13 cellular contexts compared by ENCODE assay signal in genomic region chr3:127691494-127691893, GRCh38. TPM values are rescaled to one million over a fixed set of nuclear protein-coding genes. Genes with fewer than 3 reads are reported as not detected.
DNase-seq lines count a peak whose midpoint lies in the region; ATAC-seq and TF ChIP-seq lines count a peak whose summit lies in the region.
"Had no signal": no experiment of that assay in that cellular context is flagged by ENCODE, and none has a peak within 500 bp of the region (broad histone marks: within the 10 kb centered on the region; RNA-seq: fewer than 3 reads in every experiment).

No MANE protein-coding gene starts in this region.

- WGBS in psoas muscle, 3 donors = 83 to 87% (median 87%) methylated on average over 8 of the region's 8 CpGs

- peaks cover 0 to 6% (median 0%) of the 10 kb centered on the region in 11 experiments; a peak in 1 of 22 replicates for H3K9me3 ChIP-seq in BLaER1 treated with 17β-estradiol and CSF1 and Interleukin-3, amounts not matched to agents 10 nM and 100 nM (replicated peaks in 1 of 11)
- H3K9me3 ChIP-seq in SJSA1 (replicated peaks) (no peaks in the 10 kb centered on the region; the same call in 1 of the 2 replicates), psoas muscle (no peaks in the 10 kb centered on the region)

- peaks cover 0 to 3% (median 0%) of the 10 kb centered on the region in 11 experiments; a peak in 1 of 22 replicates for H4K20me1 ChIP-seq in BLaER1 treated with 17β-estradiol and CSF1 and Interleukin-3, amounts not matched to agents 10 nM and 100 nM

- intact Hi-C loops in left ventricle myocardium superior (cut with micrococcal nuclease) = loop anchor here (10.0 kb wide), 1 partner anchor 53 kb away; no protein-coding TSS in a partner anchor
- intact Hi-C loops in psoas muscle (cut with DNase I) = loop anchor here (5.0 kb wide), 2 partner anchors 39 to 114 kb away; no protein-coding TSS in a partner anchor

- H3K9ac ChIP-seq in BLaER1 treated with 17β-estradiol and CSF1 and Interleukin-3, amounts not matched to agents 10 nM and 100 nM = peak overlapping the region in 10 of 11 experiments; percentile 27 to 68 (median 56); a peak in 17 of 22 replicates
- H3K9ac ChIP-seq: neural progenitor cell had no signal

- peaks cover 2% of the 10 kb centered on the region for H3K27me3 Mint-ChIP-seq in endothelial cell (ENCODE audit: unreplicated experiment)

- peak overlapping the region in 3 of 10 experiments; percentile 1 to 33 (median 2); a peak in 1 of 20 replicates for H3K4me3 ChIP-seq in BLaER1 treated with 17β-estradiol and CSF1 and Interleukin-3, amounts not matched to agents 10 nM and 100 nM
- no peak overlapping the region for H3K4me3 ChIP-seq in SJSA1
- no peak overlapping the region for H3K4me3 ChIP-seq in psoas muscle
- H3K4me3 ChIP-seq: cardiac muscle cell, neural progenitor cell had no signal

- no peaks in the 10 kb centered on the region for H3K4me1 Mint-ChIP-seq in endothelial cell (ENCODE audit: unreplicated experiment)
- H3K4me1 Mint-ChIP-seq: activated naive CD4-positive, alpha-beta T cell treated with anti-CD3 and anti-CD28 coated beads, Interleukin-2, amount 10 ng/mL, durations not matched to agents 7 days and 5 days had no signal

- H3K9me3 Mint-ChIP-seq in endothelial cell (ENCODE audit: unreplicated experiment) = no peaks in the 10 kb centered on the region
- H3K9me3 Mint-ChIP-seq: activated naive CD4-positive, alpha-beta T cell treated with anti-CD3 and anti-CD28 coated beads, Interleukin-2, amount 10 ng/mL, durations not matched to agents 7 days and 5 days; neural progenitor cell had no signal

- DNase-seq in SJSA1 (ENCODE audit: low read depth in 1 of 2, low spot score in 2 of 2) = no peak
- DNase-seq in left ventricle myocardium superior = peak; percentile 26
- peak; percentile 11 to 42 for DNase-seq in psoas muscle
- DNase-seq in left lobe of liver (ENCODE audit: low spot score) = no peak
- DNase-seq in endothelial cell (ENCODE audit: low spot score) = no peak
- DNase-seq: activated naive CD4-positive, alpha-beta T cell treated with anti-CD3 and anti-CD28 coated beads, Interleukin-2, amount 10 ng/mL, durations not matched to agents 7 days and 5 days; NCI-H1436 treated with DMSO at 0.1 percent for 48 hours; NCI-H345 had no signal

- H3K36me3 ChIP-seq in BLaER1 treated with 17β-estradiol and CSF1 and Interleukin-3, amounts not matched to agents 10 nM and 100 nM = no peaks in the 10 kb centered on the region
- peaks cover 47% of the 10 kb centered on the region for H3K36me3 ChIP-seq in SJSA1
- peaks cover 4 to 33% of the 10 kb centered on the region in 2 donors for H3K36me3 ChIP-seq in psoas muscle (ENCODE audit: insufficient read depth in 1 of 2, low read depth in 1 of 2)
- H3K36me3 ChIP-seq: cardiac muscle cell, neural progenitor cell had no signal

- no peaks in the 10 kb centered on the region for H3K27me3 ChIP-seq in BLaER1 treated with 17β-estradiol and CSF1 and Interleukin-3, amounts not matched to agents 10 nM and 100 nM
- H3K27me3 ChIP-seq in SJSA1 (replicated peaks) (no peaks in the 10 kb centered on the region), psoas muscle (ENCODE audit: insufficient read depth in 3 of 3, low read length in 2 of 3) (no peaks in the 10 kb centered on the region)
- H3K27me3 ChIP-seq: cardiac muscle cell, neural progenitor cell had no signal

- peak overlapping the region; percentile 14 to 76 (median 57); a peak in 20 of 22 replicates for H3K27ac ChIP-seq in BLaER1 treated with 17β-estradiol and CSF1 and Interleukin-3, amounts not matched to agents 10 nM and 100 nM
- H3K27ac ChIP-seq in SJSA1 (peak overlapping the region; percentile 86), psoas muscle (peak overlapping the region; percentile 54)
- H3K27ac ChIP-seq: cardiac muscle cell, neural progenitor cell had no signal

- H3K4me2 ChIP-seq in BLaER1 treated with 17β-estradiol and CSF1 and Interleukin-3, amounts not matched to agents 10 nM and 100 nM = peak overlapping the region; percentile 64 to 95 (median 82)
- H3K4me2 ChIP-seq: neural progenitor cell had no signal

- H3K4me3 Mint-ChIP-seq in endothelial cell (ENCODE audit: unreplicated experiment) = no peak overlapping the region
- H3K4me3 Mint-ChIP-seq: activated naive CD4-positive, alpha-beta T cell treated with anti-CD3 and anti-CD28 coated beads, Interleukin-2, amount 10 ng/mL, durations not matched to agents 7 days and 5 days; neural progenitor cell had no signal

- TF ChIP-seq CTCF in psoas muscle (IDR thresholded peaks at IDR 0.05) (no peak), endothelial cell (IDR thresholded peaks at IDR 0.05; ENCODE audit: unreplicated experiment) (no peak)

- peaks cover 36 to 68% (median 49%) of the 10 kb centered on the region in 10 experiments for H3K4me1 ChIP-seq in BLaER1 treated with 17β-estradiol and CSF1 and Interleukin-3, amounts not matched to agents 10 nM and 100 nM
- peaks cover 50% of the 10 kb centered on the region for H3K4me1 ChIP-seq in SJSA1 (replicated peaks)
- peaks cover 24% of the 10 kb centered on the region for H3K4me1 ChIP-seq in psoas muscle

- no peak overlapping the region for H3K27ac Mint-ChIP-seq in endothelial cell (ENCODE audit: unreplicated experiment)
- H3K27ac Mint-ChIP-seq: activated naive CD4-positive, alpha-beta T cell treated with anti-CD3 and anti-CD28 coated beads, Interleukin-2, amount 10 ng/mL, durations not matched to agents 7 days and 5 days; neural progenitor cell had no signal

- ATAC-seq in left ventricle myocardium superior (no peak), psoas muscle (no peak), HG03045 (IDR thresholded peaks at IDR 0.05; ENCODE audit: unreplicated experiment) (no peak), left lobe of liver (no peak), HG03457 (IDR thresholded peaks at IDR 0.05; ENCODE audit: unreplicated experiment) (no peak)

- H3K36me3 Mint-ChIP-seq in endothelial cell (ENCODE audit: low read depth, unreplicated experiment) = no peaks in the 10 kb centered on the region
- H3K36me3 Mint-ChIP-seq: activated naive CD4-positive, alpha-beta T cell treated with anti-CD3 and anti-CD28 coated beads, Interleukin-2, amount 10 ng/mL, durations not matched to agents 7 days and 5 days; neural progenitor cell had no signal

RNA-seq across cellular contexts. Expression of gene ABTB1, which starts 18.7 kb away (rescaled TPM):
- total RNA-seq in SJSA1 (2014; rRNA removed; shearing (Covaris generic)) = 1.3 and 1.4 TPM in 2 replicates
- total RNA-seq in left ventricle myocardium superior (34.2 TPM), psoas muscle (10 to 100 TPM; 22.8 to 34.5 (median 27.6) TPM), left lobe of liver (16.3 TPM), endothelial cell (ENCODE audit: unreplicated experiment) (8.7 TPM)
- polyA plus RNA-seq in psoas muscle = 10 to 100 TPM; 29.1 to 30.3 (median 30.1) TPM

Comparison
In these comparisons a context has a peak if more than half of its experiments do, and no peak if none do; other contexts are left out.
1. DNase-seq: peak in left ventricle myocardium superior (single experiment) and psoas muscle (2 of 2); none in SJSA1 (0 of 2), left lobe of liver (single experiment) and endothelial cell (single experiment).
2. Peak in every context shown above with its lines, with median percentiles within 50 percentile points of each other: H3K27ac ChIP-seq.